ENCODE assay signal across 10 cellular contexts in the genomic region with DNA sequence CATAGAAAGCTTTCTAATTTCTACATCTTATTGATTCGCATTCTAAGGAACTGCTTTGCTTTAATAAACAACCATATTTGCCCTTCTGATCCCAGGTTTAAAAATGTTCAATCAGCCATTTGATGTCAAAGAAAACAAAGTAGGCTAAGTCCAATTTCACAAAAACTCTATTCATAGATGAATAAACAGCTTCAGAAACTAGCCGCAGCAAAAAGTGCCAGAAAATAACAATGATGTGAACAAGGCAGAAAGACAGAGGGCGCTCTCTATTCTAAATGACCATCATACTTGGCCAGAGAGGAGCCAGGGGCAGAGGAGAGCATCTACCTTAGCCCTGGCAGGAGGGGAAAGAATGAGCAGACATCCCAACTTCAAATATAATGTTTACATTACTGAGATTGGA. TPM values are rescaled to one million over a fixed set of nuclear protein-coding genes. Genes with fewer than 3 reads are reported as not detected.
DNase-seq lines count a peak whose midpoint lies in the region; ATAC-seq and TF ChIP-seq lines count a peak whose summit lies in the region.
"Had no signal": no experiment of that assay in that cellular context is flagged by ENCODE, and none has a peak within 500 bp of the region (broad histone marks: within the 10 kb centered on the region; RNA-seq: fewer than 3 reads in every experiment).

No MANE protein-coding gene starts in this region.

- H3K4me3 ChIP-seq in IMR-90 (ENCODE audit: insufficient read depth, low read depth, low read length) (no peak overlapping the region), brain microvascular endothelial cell (ENCODE audit: low read depth, low read length) (no peak overlapping the region)

- no peak overlapping the region for H3K14ac ChIP-seq in IMR-90 (replicated peaks; ENCODE audit: low read depth, low read length)

- no peak overlapping the region for H3K23ac ChIP-seq in IMR-90 (ENCODE audit: low read depth, low read length)

- H3K56ac ChIP-seq in IMR-90 (ENCODE audit: extremely low read depth, insufficient read depth, low read length): no peak overlapping the region

- no peak overlapping the region for H3K27ac ChIP-seq in IMR-90 (ENCODE audit: insufficient read depth, low read length)
- no peak overlapping the region for H3K27ac ChIP-seq in brain microvascular endothelial cell

- no peak overlapping the region for H2BK20ac ChIP-seq in IMR-90 (ENCODE audit: low read depth, low read length)

- BruUV-seq in IMR-90 (replicated peaks; lab: Mats Ljungman, UMichigan): no TSS peak

- no peak for TF ChIP-seq POLR2A in IMR-90 (IDR thresholded peaks at IDR 0.05; ENCODE audit: low read depth, low read length)

- H2AK5ac ChIP-seq in IMR-90 (ENCODE audit: low read depth, low read length): no peak overlapping the region

- H3K4me1 ChIP-seq in IMR-90 (ENCODE audit: control insufficient read depth, insufficient read depth, low read length): peaks cover 2% of the 10 kb centered on the region; the same call in 1 of the 2 replicates

- no peak overlapping the region for H3K4ac ChIP-seq in IMR-90 (ENCODE audit: low read depth, low read length)

- no peak overlapping the region for H2BK5ac ChIP-seq in IMR-90 (ENCODE audit: low read depth, low read length, poor library complexity, severe bottlenecking)

- peak; percentile 25; the same call in 1 of the 2 replicates for TF ChIP-seq RAD21 in IMR-90 (IDR thresholded peaks at IDR 0.05; ENCODE audit: low read length)

- dilution Hi-C loops in IMR-90 (cut with HindIII; ENCODE audit: low sequenced_read_pairs, unreplicated experiment): no loop called here

- H3K27me3 ChIP-seq in IMR-90 (ENCODE audit: control insufficient read depth, insufficient read depth, low read length) (no peaks in the 10 kb centered on the region), brain microvascular endothelial cell (replicated peaks) (no peaks in the 10 kb centered on the region)

- H3K4me2 ChIP-seq in IMR-90 (ENCODE audit: low read depth, low read length): no peak overlapping the region

- peak; percentile 40; the same call in 1 of the 2 replicates for ATAC-seq in IMR-90 (ENCODE audit: low read depth)
- ATAC-seq in GM19035 (IDR thresholded peaks at IDR 0.05; ENCODE audit: unreplicated experiment): no peak
- ATAC-seq in HG03565 (IDR thresholded peaks at IDR 0.05; ENCODE audit: unreplicated experiment): no peak
- no peak for ATAC-seq in HG02678 (IDR thresholded peaks at IDR 0.05; ENCODE audit: unreplicated experiment)
- ATAC-seq in GM18867 (IDR thresholded peaks at IDR 0.05; ENCODE audit: unreplicated experiment): no peak

- in situ Hi-C loops in IMR-90 (cut with MboI; ENCODE audit: low sequenced_read_pairs) (no loop called here), brain microvascular endothelial cell (cut with HindIII; ENCODE audit: low pct_ligation_motif_present, low sequenced_read_pairs) (no loop called here)

- H4K8ac ChIP-seq in IMR-90 (ENCODE audit: low read depth in 2 of 2, low read length in 2 of 2): no peak overlapping the region

- H3K9me3 ChIP-seq in IMR-90 (ENCODE audit: control insufficient read depth, insufficient read depth, low read length): no peaks in the 10 kb centered on the region

- intact Hi-C loops in IMR-90 (cut with micrococcal nuclease): loop anchor here (10.0 kb wide), 1 partner anchor 304 kb away; no protein-coding TSS in a partner anchor

- peaks cover 39 to 81% of the 10 kb centered on the region in 2 experiments for H3K79me1 ChIP-seq in IMR-90 (ENCODE audit: low read depth in 1 of 2, low read length in 2 of 2)

- peaks cover 8% of the 10 kb centered on the region; the same call in 1 of the 2 replicates for H3K9me1 ChIP-seq in IMR-90 (ENCODE audit: insufficient read depth, low read length)

- no peak for DNase-seq in AG09319 (ENCODE audit: extremely low read depth, low read depth)
- no peak for DNase-seq in IMR-90
- no peak for DNase-seq in brain microvascular endothelial cell
- peak; percentile 68 for DNase-seq in left kidney (ENCODE audit: low read depth, low spot score)
- DNase-seq: activated CD4-positive, alpha-beta T cell treated with anti-CD3 and anti-CD28 coated beads, Interleukin-2, amount 50 U/mL, for 1 hour; effector CD8-positive, alpha-beta T cell had no signal

- H4K20me1 ChIP-seq in IMR-90 (ENCODE audit: insufficient read depth, low read length): peaks cover 29% of the 10 kb centered on the region

- H2AK9ac ChIP-seq in IMR-90 (replicated peaks; ENCODE audit: low read depth, low read length, poor library complexity): no peak overlapping the region

- peak; percentile 41 for TF ChIP-seq CTCF in AG09319 (IDR thresholded peaks at IDR 0.05; ENCODE audit: low read depth, low read length)
- peak; percentile 42 for TF ChIP-seq CTCF in IMR-90 (conservative IDR thresholded peaks at IDR 0.05; ENCODE audit: low read depth, low read length)
- peak; percentile 66 for TF ChIP-seq CTCF in brain microvascular endothelial cell (IDR thresholded peaks at IDR 0.05; ENCODE audit: low read depth, low read length, missing control alignments)

- H3K18ac ChIP-seq in IMR-90 (ENCODE audit: low read depth, low read length): no peak overlapping the region

- CTCF ChIA-PET in IMR-90 (lab: Yijun Ruan, JAX): interaction anchor here (0.6 to 1.7 kb wide), 6 partner anchors 10 to 208 kb away, joined by 3 to 6 read pairs (median 4); partner anchors contain the start of gene CNKSR3

- no CpG with 5 or more reads among the region's 3 CpGs for WGBS in IMR-90 (ENCODE audit: extremely low coverage in 2 of 2, insufficient read length in 1 of 2), 2 experiments

- H4K91ac ChIP-seq in IMR-90 (ENCODE audit: insufficient read depth, low read depth, low read length): no peak overlapping the region

- H2BK15ac ChIP-seq in IMR-90 (ENCODE audit: low read depth, low read length): no peak overlapping the region

- H3K9ac ChIP-seq in IMR-90 (ENCODE audit: low read depth, low read length): no peak overlapping the region

- 0 out of 2 replicates have a peak, but pooled peaks cover 1% of the 10 kb centered on the region for H3K36me3 ChIP-seq in IMR-90 (ENCODE audit: control insufficient read depth, insufficient read depth, low read length)
- H3K36me3 ChIP-seq in brain microvascular endothelial cell (replicated peaks): no peaks in the 10 kb centered on the region

- no peak overlapping the region for H4K5ac ChIP-seq in IMR-90 (ENCODE audit: low read depth, low read length)

- no peak overlapping the region for H2BK120ac ChIP-seq in IMR-90 (ENCODE audit: low read depth, low read length)

- POLR2A ChIA-PET in IMR-90 (lab: Charles Lee; ENCODE audit: unreplicated experiment): no interaction called here

- H2AFZ ChIP-seq in IMR-90 (replicated peaks; ENCODE audit: low read length, poor library complexity): no peak overlapping the region

TF ChIP-seq in IMR-90, 13 proteins besides CTCF, POLR2A, EP300 and RAD21:
- TF ChIP-seq MAFK (IDR thresholded peaks at IDR 0.05; ENCODE audit: low read depth, low read length): no peak
- TF ChIP-seq RFX5 (IDR thresholded peaks at IDR 0.05; ENCODE audit: low read depth, low read length): no peak
- TF ChIP-seq BHLHE40 (IDR thresholded peaks at IDR 0.05; ENCODE audit: low read depth, low read length): no peak
- TF ChIP-seq CHD1 (IDR thresholded peaks at IDR 0.05; ENCODE audit: low read depth, low read length): no peak
- no peak for TF ChIP-seq MXI1 (IDR thresholded peaks at IDR 0.05; ENCODE audit: borderline replicate concordance, low read depth, low read length)
- no peak for TF ChIP-seq CEBPB (IDR thresholded peaks at IDR 0.05; ENCODE audit: low read depth, low read length)
- TF ChIP-seq SMC3 (IDR thresholded peaks at IDR 0.05; ENCODE audit: low read depth, low read length): no peak
- no peak for TF ChIP-seq MAZ (IDR thresholded peaks at IDR 0.05; ENCODE audit: borderline replicate concordance, low read depth, low read length)

RNA-seq across cellular contexts. Expression of gene CNKSR3, which starts 9.7 kb away (rescaled TPM):
- 15.0 and 15.8 TPM in 2 replicates for total RNA-seq in IMR-90 (2012; rRNA removed)
- polyA plus RNA-seq in IMR-90 (2012; rRNA removed): 6.2 and 6.7 TPM in 2 replicates
- 2.9 and 3.3 TPM in 2 replicates for polyA plus RNA-seq in IMR-90 (2012; cell fraction: cytosol; rRNA removed)
- polyA plus RNA-seq in IMR-90 (2012; cell fraction: nucleus; rRNA removed; ENCODE audit: low replicate concordance): 2.8 and 6.6 TPM in 2 replicates
